Comparison of ENCODE assay signal across 40 cellular contexts in the genomic region with DNA sequence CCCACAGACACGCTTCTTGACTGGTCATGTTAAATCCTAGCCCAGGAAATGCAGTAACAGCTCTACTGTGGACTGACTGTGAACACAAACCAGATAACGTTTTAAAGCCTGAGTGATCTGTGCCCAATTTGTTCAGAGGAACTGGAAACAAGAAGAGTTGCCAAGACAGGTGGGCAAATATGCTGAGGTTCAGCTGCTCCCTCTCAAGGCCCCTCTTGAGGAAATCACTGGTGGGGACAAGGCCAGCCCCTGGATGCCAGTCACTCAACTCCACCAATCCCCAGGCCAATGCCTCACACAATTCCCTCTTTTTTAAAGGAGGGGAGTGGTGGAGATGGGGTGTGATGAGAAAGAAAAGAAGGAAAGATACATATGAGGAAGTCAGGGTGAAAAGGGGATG.
"Had no signal": no experiment of that assay in that cellular context is flagged by ENCODE, and none has a peak within 500 bp of the region (broad histone marks: within the 10 kb centered on the region; RNA-seq: fewer than 3 reads in every experiment).

No MANE protein-coding gene starts in this region.

- DNase-seq: activated effector memory CD4-positive, alpha-beta T cell treated with anti-CD3 and anti-CD28 coated beads, Interleukin-2, amount 50 U/mL, for 16 hours; activated gamma-delta T cell; activated gamma-delta T cell treated with Interleukin-2 at 50 U/mL for 16 hours; activated naive CD4-positive, alpha-beta T cell; activated naive CD4-positive, alpha-beta T cell treated with anti-CD3 and anti-CD28 coated beads for 36 hours; activated naive CD4-positive, alpha-beta T cell treated with anti-CD3 and anti-CD28 coated beads, Interleukin-2, amount 10 ng/mL, durations not matched to agents 7 days and 5 days; activated naive CD4-positive, alpha-beta T cell treated with anti-CD3 and anti-CD28 coated beads, Interleukin-2, amount 50 U/mL, for 16 hours; activated naive CD4-positive, alpha-beta T cell treated with Interleukin-2 at 50 U/mL for 16 hours; activated naive CD8-positive, alpha-beta T cell treated with anti-CD3 and anti-CD28 coated beads for 36 hours; activated naive CD8-positive, alpha-beta T cell treated with anti-CD3 and anti-CD28 coated beads, Interleukin-2, amount 10 ng/mL, durations not matched to agents 7 days and 5 days; activated naive CD8-positive, alpha-beta T cell treated with anti-CD3 and anti-CD28 coated beads, Interleukin-2, amount 50 U/mL, for 24 hours; activated T-cell treated with anti-CD3 and anti-CD28 coated beads for 4 hours; activated T-cell treated with anti-CD3 and anti-CD28 coated beads, Interleukin-2, amount 50 U/mL, for 1 hour; activated T-cell treated with anti-CD3 and anti-CD28 coated beads, Interleukin-2, amount 50 U/mL, for 24 hours; activated T-cell treated with anti-CD3 and anti-CD28 coated beads, Interleukin-2, amount 50 U/mL, for 4 hours; activated T-cell treated with anti-CD3 and anti-CD28 coated beads, Interleukin-2, amount 50 U/mL, for 48 hours; activated T-cell treated with anti-CD3 and anti-CD28 coated beads, Interleukin-2, amount 50 U/mL, for 72 hours; adrenal gland; amniotic stem cell; amygdala; anterior cingulate cortex; aorta; body of pancreas; brain microvascular endothelial cell; caudate nucleus; central memory CD4-positive, alpha-beta T cell; cerebellar nuclear complex had no signal

- ATAC-seq: activated naive CD4-positive, alpha-beta T cell treated with anti-CD3 and anti-CD28 coated beads, Interleukin-2, amount 50 U/mL, for 72 hours; activated naive CD8-positive, alpha-beta T cell treated with anti-CD3 and anti-CD28 coated beads, Interleukin-2, amount 50 U/mL, for 24 hours; activated T-cell treated with anti-CD3 and anti-CD28 coated beads, Interleukin-2, amount 50 U/mL, for 4 hours; activated T-cell treated with anti-CD3 and anti-CD28 coated beads, Interleukin-2, amount 50 U/mL, for 72 hours; activated T-helper 17 cell treated with anti-CD3 and anti-CD28 coated beads, Interleukin-2, amount 50 U/mL, for 72 hours; body of pancreas had no signal

- H3K4me1 ChIP-seq: adrenal gland, ascending aorta, body of pancreas, breast epithelium had no signal

- H3K4me3 ChIP-seq: adrenal gland, ascending aorta, body of pancreas, breast epithelium, cardiac muscle cell had no signal

- H3K27ac ChIP-seq: adrenal gland, ascending aorta, body of pancreas, brain microvascular endothelial cell, breast epithelium, cardiac muscle cell had no signal

- H3K36me3 Mint-ChIP-seq: activated naive CD4-positive, alpha-beta T cell treated with anti-CD3 and anti-CD28 coated beads, Interleukin-2, amount 10 ng/mL, durations not matched to agents 7 days and 5 days; activated naive CD4-positive, alpha-beta T cell treated with anti-CD3 and anti-CD28 coated beads, Interleukin-2, amount 50 U/mL, for 24 hours; activated naive CD4-positive, alpha-beta T cell treated with anti-CD3 and anti-CD28 coated beads, Interleukin-2, amount 50 U/mL, for 72 hours; activated naive CD8-positive, alpha-beta T cell; activated naive CD8-positive, alpha-beta T cell treated with anti-CD3 and anti-CD28 coated beads for 36 hours; activated naive CD8-positive, alpha-beta T cell treated with anti-CD3 and anti-CD28 coated beads, Interleukin-2, amount 10 ng/mL, durations not matched to agents 7 days and 5 days; brain had no signal

- H3K9me3 Mint-ChIP-seq: activated naive CD4-positive, alpha-beta T cell treated with anti-CD3 and anti-CD28 coated beads for 36 hours; activated naive CD4-positive, alpha-beta T cell treated with anti-CD3 and anti-CD28 coated beads, Interleukin-2, amount 10 ng/mL, durations not matched to agents 7 days and 5 days; activated naive CD4-positive, alpha-beta T cell treated with anti-CD3 and anti-CD28 coated beads, Interleukin-2, amount 50 U/mL, for 24 hours; activated naive CD4-positive, alpha-beta T cell treated with anti-CD3 and anti-CD28 coated beads, Interleukin-2, amount 50 U/mL, for 72 hours; activated naive CD8-positive, alpha-beta T cell treated with anti-CD3 and anti-CD28 coated beads for 36 hours; activated naive CD8-positive, alpha-beta T cell treated with anti-CD3 and anti-CD28 coated beads, Interleukin-2, amount 10 ng/mL, durations not matched to agents 7 days and 5 days; activated naive CD8-positive, alpha-beta T cell treated with anti-CD3 and anti-CD28 coated beads, Interleukin-2, amount 50 U/mL, for 24 hours; activated T-cell treated with anti-CD3 and anti-CD28 coated beads, Interleukin-2, amount 50 U/mL, for 24 hours; activated T-cell treated with anti-CD3 and anti-CD28 coated beads, Interleukin-2, amount 50 U/mL, for 4 hours; activated T-cell treated with anti-CD3 and anti-CD28 coated beads, Interleukin-2, amount 50 U/mL, for 72 hours; activated T-helper 1 cell treated with anti-CD3 and anti-CD28 coated beads, Interleukin-12 subunit alpha, Interleukin-12 subunit beta, Interleukin-2, Interleukin-4 antibody, amounts not matched to agents 30 ng/mL and 10 ng/mL and 1 ng/mL, durations not matched to agents 14 hours and 24 hours and 36 hours; activated T-helper 17 cell treated with anti-CD3 and anti-CD28 coated beads, Interleukin-2, amount 50 U/mL, for 72 hours; activated T-helper 2 cell treated with anti-CD3 and anti-CD28 coated beads, Interferon-gamma antibody, Interleukin-2, Interleukin-4, amounts not matched to agents 10 μg/mL and 5 μg/mL and 100 μg/mL, durations not matched to agents 14 hours and 24 hours and 36 hours; brain; central memory CD8-positive, alpha-beta T cell had no signal

- H3K36me3 ChIP-seq: adrenal gland, ascending aorta, brain microvascular endothelial cell, breast epithelium, cardiac muscle cell had no signal

- FAIRE-seq: astrocyte, bronchial epithelial cell had no signal

- H3K4me1 Mint-ChIP-seq: activated naive CD4-positive, alpha-beta T cell treated with anti-CD3 and anti-CD28 coated beads, Interleukin-2, amount 10 ng/mL, durations not matched to agents 7 days and 5 days; activated naive CD4-positive, alpha-beta T cell treated with anti-CD3 and anti-CD28 coated beads, Interleukin-2, amount 50 U/mL, for 24 hours; activated naive CD8-positive, alpha-beta T cell treated with anti-CD3 and anti-CD28 coated beads for 36 hours; activated naive CD8-positive, alpha-beta T cell treated with anti-CD3 and anti-CD28 coated beads, Interleukin-2, amount 10 ng/mL, durations not matched to agents 7 days and 5 days; activated naive CD8-positive, alpha-beta T cell treated with anti-CD3 and anti-CD28 coated beads, Interleukin-2, amount 50 U/mL, for 24 hours; activated T-helper 17 cell treated with anti-CD3 and anti-CD28 coated beads, Interleukin-2, amount 50 U/mL, for 72 hours; central memory CD8-positive, alpha-beta T cell had no signal

- H3K9me3 ChIP-seq: adrenal gland, ascending aorta, body of pancreas, breast epithelium had no signal

- H3K27me3 ChIP-seq: adrenal gland, ascending aorta, body of pancreas, brain microvascular endothelial cell, breast epithelium, cardiac muscle cell had no signal

- H3K4me3 Mint-ChIP-seq: activated naive CD4-positive, alpha-beta T cell treated with anti-CD3 and anti-CD28 coated beads for 36 hours; activated naive CD4-positive, alpha-beta T cell treated with anti-CD3 and anti-CD28 coated beads, Interleukin-2, amount 10 ng/mL, durations not matched to agents 7 days and 5 days; activated naive CD4-positive, alpha-beta T cell treated with anti-CD3 and anti-CD28 coated beads, Interleukin-2, amount 50 U/mL, for 24 hours; activated naive CD8-positive, alpha-beta T cell; activated naive CD8-positive, alpha-beta T cell treated with anti-CD3 and anti-CD28 coated beads for 36 hours; activated naive CD8-positive, alpha-beta T cell treated with anti-CD3 and anti-CD28 coated beads, Interleukin-2, amount 10 ng/mL, durations not matched to agents 7 days and 5 days; activated naive CD8-positive, alpha-beta T cell treated with anti-CD3 and anti-CD28 coated beads, Interleukin-2, amount 50 U/mL, for 24 hours; activated T-cell treated with anti-CD3 and anti-CD28 coated beads, Interleukin-2, amount 50 U/mL, for 24 hours; activated T-cell treated with anti-CD3 and anti-CD28 coated beads, Interleukin-2, amount 50 U/mL, for 4 hours; activated T-cell treated with anti-CD3 and anti-CD28 coated beads, Interleukin-2, amount 50 U/mL, for 72 hours; activated T-helper 1 cell treated with anti-CD3 and anti-CD28 coated beads, Interleukin-12 subunit alpha, Interleukin-12 subunit beta, Interleukin-2, Interleukin-4 antibody, amounts not matched to agents 30 ng/mL and 10 ng/mL and 1 ng/mL, durations not matched to agents 14 hours and 24 hours and 36 hours; activated T-helper 17 cell treated with anti-CD3 and anti-CD28 coated beads, Interleukin-2, amount 50 U/mL, for 72 hours; brain; central memory CD8-positive, alpha-beta T cell had no signal

- H3K27ac Mint-ChIP-seq: activated naive CD4-positive, alpha-beta T cell treated with anti-CD3 and anti-CD28 coated beads for 36 hours; activated naive CD4-positive, alpha-beta T cell treated with anti-CD3 and anti-CD28 coated beads, Interleukin-2, amount 10 ng/mL, durations not matched to agents 7 days and 5 days; activated naive CD4-positive, alpha-beta T cell treated with anti-CD3 and anti-CD28 coated beads, Interleukin-2, amount 50 U/mL, for 24 hours; activated naive CD4-positive, alpha-beta T cell treated with anti-CD3 and anti-CD28 coated beads, Interleukin-2, amount 50 U/mL, for 72 hours; activated naive CD8-positive, alpha-beta T cell; activated naive CD8-positive, alpha-beta T cell treated with anti-CD3 and anti-CD28 coated beads for 36 hours; activated naive CD8-positive, alpha-beta T cell treated with anti-CD3 and anti-CD28 coated beads, Interleukin-2, amount 10 ng/mL, durations not matched to agents 7 days and 5 days; activated naive CD8-positive, alpha-beta T cell treated with anti-CD3 and anti-CD28 coated beads, Interleukin-2, amount 50 U/mL, for 24 hours; activated T-cell treated with anti-CD3 and anti-CD28 coated beads, Interleukin-2, amount 50 U/mL, for 24 hours; activated T-cell treated with anti-CD3 and anti-CD28 coated beads, Interleukin-2, amount 50 U/mL, for 72 hours; activated T-helper 1 cell treated with anti-CD3 and anti-CD28 coated beads, Interleukin-12 subunit alpha, Interleukin-12 subunit beta, Interleukin-2, Interleukin-4 antibody, amounts not matched to agents 30 ng/mL and 10 ng/mL and 1 ng/mL, durations not matched to agents 14 hours and 24 hours and 36 hours; activated T-helper 17 cell treated with anti-CD3 and anti-CD28 coated beads, Interleukin-2, amount 50 U/mL, for 72 hours; activated T-helper 2 cell treated with anti-CD3 and anti-CD28 coated beads, Interferon-gamma antibody, Interleukin-2, Interleukin-4, amounts not matched to agents 10 μg/mL and 5 μg/mL and 100 μg/mL, durations not matched to agents 14 hours and 24 hours and 36 hours; brain had no signal
